In the genomic region with DNA sequence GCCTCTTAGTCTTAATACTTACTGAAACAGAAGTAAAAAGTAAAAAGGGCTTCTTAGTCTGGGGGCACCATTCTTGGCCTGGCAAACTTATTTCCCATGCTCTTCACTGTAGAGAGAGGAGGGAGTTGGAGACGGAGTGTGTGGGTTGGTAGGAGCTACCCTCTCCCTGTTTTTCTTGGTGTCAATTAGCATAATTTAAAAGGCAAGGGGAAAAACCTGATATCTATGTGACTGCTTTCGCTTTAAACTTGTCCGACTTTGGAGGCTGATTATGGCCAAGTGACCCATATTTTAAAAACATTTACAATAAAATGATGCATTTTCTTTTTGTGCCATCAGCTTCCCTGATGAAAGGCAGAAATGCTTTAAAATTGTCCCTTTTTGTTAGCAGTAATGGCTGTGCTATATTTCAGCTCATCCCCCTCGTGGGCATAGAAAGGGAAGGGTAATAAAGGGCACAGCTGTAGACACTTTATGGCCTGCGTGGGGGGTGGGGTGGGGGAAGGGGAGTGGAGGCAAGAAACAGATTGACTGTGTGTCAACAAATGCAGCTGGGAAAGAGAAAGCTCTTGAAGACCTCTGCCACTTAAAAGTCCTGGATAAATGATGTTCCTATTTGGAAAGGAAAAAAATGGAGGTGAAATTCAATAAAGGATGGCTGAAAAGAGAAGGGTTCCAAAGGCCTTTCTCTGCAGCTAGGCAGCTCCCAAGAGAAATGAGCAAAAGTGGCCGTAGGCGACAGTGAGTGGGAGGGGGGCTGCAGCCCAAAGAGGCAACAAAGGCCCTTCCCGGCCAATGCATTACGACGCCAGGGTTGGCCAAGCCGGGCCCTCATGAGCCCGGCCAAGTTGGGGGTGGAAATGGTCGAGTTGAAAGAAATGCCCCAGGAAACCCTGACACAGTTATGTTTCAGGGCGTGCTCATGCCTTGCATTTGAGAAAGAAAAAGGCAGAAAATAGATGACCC, we compare ENCODE assay signal across 2 cellular contexts.
TF ChIP-seq lines count a peak whose summit lies in the region.

No MANE protein-coding gene starts in this region.

TF ChIP-seq in SK-N-SH, 30 proteins besides CTCF, POLR2A, EP300 and RAD21 (continued from another document):
- TF ChIP-seq, protein P1, sequence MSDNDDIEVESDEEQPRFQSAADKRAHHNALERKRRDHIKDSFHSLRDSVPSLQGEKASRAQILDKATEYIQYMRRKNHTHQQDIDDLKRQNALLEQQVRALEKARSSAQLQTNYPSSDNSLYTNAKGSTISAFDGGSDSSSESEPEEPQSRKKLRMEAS (IDR thresholded peaks at IDR 0.05; ENCODE audit: low read depth) = no peak
- TF ChIP-seq RCOR1 (IDR thresholded peaks at IDR 0.05; ENCODE audit: low read length) (no peak), YY1 (IDR thresholded peaks at IDR 0.05; ENCODE audit: low read depth) (no peak)
- TF ChIP-seq, protein P2, sequence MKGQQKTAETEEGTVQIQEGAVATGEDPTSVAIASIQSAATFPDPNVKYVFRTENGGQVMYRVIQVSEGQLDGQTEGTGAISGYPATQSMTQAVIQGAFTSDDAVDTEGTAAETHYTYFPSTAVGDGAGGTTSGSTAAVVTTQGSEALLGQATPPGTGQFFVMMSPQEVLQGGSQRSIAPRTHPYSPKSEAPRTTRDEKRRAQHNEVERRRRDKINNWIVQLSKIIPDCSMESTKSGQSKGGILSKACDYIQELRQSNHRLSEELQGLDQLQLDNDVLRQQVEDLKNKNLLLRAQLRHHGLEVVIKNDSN (IDR thresholded peaks at IDR 0.05; ENCODE audit: borderline replicate concordance, low read depth) = no peak

TF ChIP-seq in SK-N-SH treated with all-trans-retinoic acid at 6 μM for 48 hours, 23 proteins besides CTCF, POLR2A, EP300 and RAD21 (continued from another document):
- TF ChIP-seq, protein P3, sequence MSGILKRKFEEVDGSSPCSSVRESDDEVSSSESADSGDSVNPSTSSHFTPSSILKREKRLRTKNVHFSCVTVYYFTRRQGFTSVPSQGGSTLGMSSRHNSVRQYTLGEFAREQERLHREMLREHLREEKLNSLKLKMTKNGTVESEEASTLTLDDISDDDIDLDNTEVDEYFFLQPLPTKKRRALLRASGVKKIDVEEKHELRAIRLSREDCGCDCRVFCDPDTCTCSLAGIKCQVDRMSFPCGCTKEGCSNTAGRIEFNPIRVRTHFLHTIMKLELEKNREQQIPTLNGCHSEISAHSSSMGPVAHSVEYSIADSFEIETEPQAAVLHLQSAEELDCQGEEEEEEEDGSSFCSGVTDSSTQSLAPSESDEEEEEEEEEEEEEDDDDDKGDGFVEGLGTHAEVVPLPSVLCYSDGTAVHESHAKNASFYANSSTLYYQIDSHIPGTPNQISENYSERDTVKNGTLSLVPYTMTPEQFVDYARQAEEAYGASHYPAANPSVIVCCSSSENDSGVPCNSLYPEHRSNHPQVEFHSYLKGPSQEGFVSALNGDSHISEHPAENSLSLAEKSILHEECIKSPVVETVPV (CRISPR knock-in tag; IDR thresholded peaks at IDR 0.05) = no peak
- TF ChIP-seq, protein P4, sequence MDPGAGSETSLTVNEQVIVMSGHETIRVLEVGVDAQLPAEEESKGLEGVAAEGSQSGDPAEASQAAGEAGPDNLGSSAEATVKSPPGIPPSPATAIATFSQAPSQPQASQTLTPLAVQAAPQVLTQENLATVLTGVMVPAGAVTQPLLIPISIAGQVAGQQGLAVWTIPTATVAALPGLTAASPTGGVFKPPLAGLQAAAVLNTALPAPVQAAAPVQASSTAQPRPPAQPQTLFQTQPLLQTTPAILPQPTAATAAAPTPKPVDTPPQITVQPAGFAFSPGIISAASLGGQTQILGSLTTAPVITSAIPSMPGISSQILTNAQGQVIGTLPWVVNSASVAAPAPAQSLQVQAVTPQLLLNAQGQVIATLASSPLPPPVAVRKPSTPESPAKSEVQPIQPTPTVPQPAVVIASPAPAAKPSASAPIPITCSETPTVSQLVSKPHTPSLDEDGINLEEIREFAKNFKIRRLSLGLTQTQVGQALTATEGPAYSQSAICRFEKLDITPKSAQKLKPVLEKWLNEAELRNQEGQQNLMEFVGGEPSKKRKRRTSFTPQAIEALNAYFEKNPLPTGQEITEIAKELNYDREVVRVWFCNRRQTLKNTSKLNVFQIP (CRISPR knock-in tag; IDR thresholded peaks at IDR 0.05; ENCODE audit: borderline replicate concordance, low read depth) = no peak
- TF ChIP-seq ZNF565 (CRISPR knock-in tag; conservative IDR thresholded peaks at IDR 0.05; ENCODE audit: low read depth) (no peak), BACH2 (CRISPR knock-in tag; IDR thresholded peaks at IDR 0.05; ENCODE audit: borderline replicate concordance) (no peak), TOX (CRISPR knock-in tag; IDR thresholded peaks at IDR 0.05; ENCODE audit: borderline replicate concordance) (no peak), ZNF70 (CRISPR knock-in tag; IDR thresholded peaks at IDR 0.05) (no peak)
- TF ChIP-seq, protein P5, sequence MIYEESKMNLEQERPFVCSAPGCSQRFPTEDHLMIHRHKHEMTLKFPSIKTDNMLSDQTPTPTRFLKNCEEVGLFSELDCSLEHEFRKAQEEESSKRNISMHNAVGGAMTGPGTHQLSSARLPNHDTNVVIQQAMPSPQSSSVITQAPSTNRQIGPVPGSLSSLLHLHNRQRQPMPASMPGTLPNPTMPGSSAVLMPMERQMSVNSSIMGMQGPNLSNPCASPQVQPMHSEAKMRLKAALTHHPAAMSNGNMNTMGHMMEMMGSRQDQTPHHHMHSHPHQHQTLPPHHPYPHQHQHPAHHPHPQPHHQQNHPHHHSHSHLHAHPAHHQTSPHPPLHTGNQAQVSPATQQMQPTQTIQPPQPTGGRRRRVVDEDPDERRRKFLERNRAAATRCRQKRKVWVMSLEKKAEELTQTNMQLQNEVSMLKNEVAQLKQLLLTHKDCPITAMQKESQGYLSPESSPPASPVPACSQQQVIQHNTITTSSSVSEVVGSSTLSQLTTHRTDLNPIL (CRISPR knock-in tag; IDR thresholded peaks at IDR 0.05; ENCODE audit: low read depth) = no peak
- TF ChIP-seq, protein P6, sequence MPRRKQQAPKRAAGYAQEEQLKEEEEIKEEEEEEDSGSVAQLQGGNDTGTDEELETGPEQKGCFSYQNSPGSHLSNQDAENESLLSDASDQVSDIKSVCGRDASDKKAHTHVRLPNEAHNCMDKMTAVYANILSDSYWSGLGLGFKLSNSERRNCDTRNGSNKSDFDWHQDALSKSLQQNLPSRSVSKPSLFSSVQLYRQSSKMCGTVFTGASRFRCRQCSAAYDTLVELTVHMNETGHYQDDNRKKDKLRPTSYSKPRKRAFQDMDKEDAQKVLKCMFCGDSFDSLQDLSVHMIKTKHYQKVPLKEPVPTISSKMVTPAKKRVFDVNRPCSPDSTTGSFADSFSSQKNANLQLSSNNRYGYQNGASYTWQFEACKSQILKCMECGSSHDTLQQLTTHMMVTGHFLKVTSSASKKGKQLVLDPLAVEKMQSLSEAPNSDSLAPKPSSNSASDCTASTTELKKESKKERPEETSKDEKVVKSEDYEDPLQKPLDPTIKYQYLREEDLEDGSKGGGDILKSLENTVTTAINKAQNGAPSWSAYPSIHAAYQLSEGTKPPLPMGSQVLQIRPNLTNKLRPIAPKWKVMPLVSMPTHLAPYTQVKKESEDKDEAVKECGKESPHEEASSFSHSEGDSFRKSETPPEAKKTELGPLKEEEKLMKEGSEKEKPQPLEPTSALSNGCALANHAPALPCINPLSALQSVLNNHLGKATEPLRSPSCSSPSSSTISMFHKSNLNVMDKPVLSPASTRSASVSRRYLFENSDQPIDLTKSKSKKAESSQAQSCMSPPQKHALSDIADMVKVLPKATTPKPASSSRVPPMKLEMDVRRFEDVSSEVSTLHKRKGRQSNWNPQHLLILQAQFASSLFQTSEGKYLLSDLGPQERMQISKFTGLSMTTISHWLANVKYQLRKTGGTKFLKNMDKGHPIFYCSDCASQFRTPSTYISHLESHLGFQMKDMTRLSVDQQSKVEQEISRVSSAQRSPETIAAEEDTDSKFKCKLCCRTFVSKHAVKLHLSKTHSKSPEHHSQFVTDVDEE (CRISPR knock-in tag; IDR thresholded peaks at IDR 0.05) = no peak
